8 cellular contexts compared by ENCODE assay signal in genomic region chr3:188956839-188957489, GRCh38.
A peak's percentile ranks its signal among the peaks of the same experiment; 100 is the strongest.
DNase-seq lines count a peak whose midpoint lies in the region; ATAC-seq and TF ChIP-seq lines count a peak whose summit lies in the region.

No MANE protein-coding gene starts in this region.

- no peak overlapping the region for H3K4me3 ChIP-seq in aorta (ENCODE audit: low read length in 2 of 2)

- peak; percentile 45 for ATAC-seq in left colon
- ATAC-seq in aorta (ENCODE audit: low FRiP score): peak; percentile 70
- ATAC-seq in activated CD8-positive, alpha-beta memory T cell treated with anti-CD3 and anti-CD28 coated beads, Interleukin-2, amount 10 ng/mL, durations not matched to agents 7 days and 5 days: no peak
- ATAC-seq in HG03439 (IDR thresholded peaks at IDR 0.05; ENCODE audit: unreplicated experiment): no peak

- peaks cover 5% of the 10 kb centered on the region for H3K4me1 Mint-ChIP-seq in activated CD8-positive, alpha-beta memory T cell treated with anti-CD3 and anti-CD28 coated beads, Interleukin-2, amount 10 ng/mL, durations not matched to agents 7 days and 5 days

- intact Hi-C loops in left colon (cut with DNase I, micrococcal nuclease): loop anchor here (5.0 to 10.0 kb wide), 3 partner anchors 190 to 1222 kb away; no protein-coding TSS in a partner anchor
- intact Hi-C loops in aorta (cut with DNase I): loop anchor here (10.0 kb wide), 3 partner anchors 672 to 902 kb away; partner anchors contain the start of gene LPP (in 1 of the 2)

- H3K4me3 Mint-ChIP-seq in activated CD8-positive, alpha-beta memory T cell treated with anti-CD3 and anti-CD28 coated beads, Interleukin-2, amount 10 ng/mL, durations not matched to agents 7 days and 5 days: no peak overlapping the region

- H3K36me3 ChIP-seq in aorta (ENCODE audit: control insufficient read depth in 1 of 2, insufficient read depth in 2 of 2, low read length in 1 of 2): no peaks in the 10 kb centered on the region

- H3K4me1 ChIP-seq in aorta (ENCODE audit: control insufficient read depth in 1 of 2, insufficient read depth in 2 of 2, low read length in 2 of 2): peaks cover 2 to 5% of the 10 kb centered on the region in 2 donors

- no peaks in the 10 kb centered on the region for H3K36me3 Mint-ChIP-seq in activated CD8-positive, alpha-beta memory T cell treated with anti-CD3 and anti-CD28 coated beads, Interleukin-2, amount 10 ng/mL, durations not matched to agents 7 days and 5 days

- in situ Hi-C loops in T47D (cut with HindIII; ENCODE audit: low pct_unique_long_range_greater_than_20kb, low sequenced_read_pairs): loop anchor here (10.0 kb wide), 1 partner anchor 188 kb away; no protein-coding TSS in a partner anchor

- H3K9me3 Mint-ChIP-seq in activated CD8-positive, alpha-beta memory T cell treated with anti-CD3 and anti-CD28 coated beads, Interleukin-2, amount 10 ng/mL, durations not matched to agents 7 days and 5 days (ENCODE audit: low read depth): no peaks in the 10 kb centered on the region

- no peak overlapping the region for H3K27ac ChIP-seq in aorta (ENCODE audit: low read depth in 1 of 2, low read length in 2 of 2)

- no peaks in the 10 kb centered on the region for H3K9me3 ChIP-seq in aorta (ENCODE audit: control insufficient read depth, low read length)

- TF ChIP-seq CTCF in AG09319 (IDR thresholded peaks at IDR 0.05; ENCODE audit: low read depth, low read length) (peak; percentile 79), GM12874 (IDR thresholded peaks at IDR 0.05; ENCODE audit: insufficient read depth, low read depth, low read length) (peak; percentile 54)

- H3K27me3 ChIP-seq in aorta (ENCODE audit: control insufficient read depth in 1 of 2, insufficient read depth in 2 of 2, low read length in 1 of 2): no peaks in the 10 kb centered on the region

- peaks cover 3% of the 10 kb centered on the region for H3K27me3 Mint-ChIP-seq in activated CD8-positive, alpha-beta memory T cell treated with anti-CD3 and anti-CD28 coated beads, Interleukin-2, amount 10 ng/mL, durations not matched to agents 7 days and 5 days

- CTCF ChIA-PET in activated CD8-positive, alpha-beta memory T cell treated with anti-CD3 and anti-CD28 coated beads, Interleukin-2, amount 10 ng/mL, durations not matched to agents 7 days and 5 days (lab: Charles Lee): interaction anchor here (0.8 to 12.4 kb wide), 11 partner anchors 14 to 1219 kb away, joined by 3 to 391 read pairs (median 6); no protein-coding TSS in a partner anchor

- DNase-seq in AG09319 (ENCODE audit: extremely low read depth, low read depth): peak; percentile 36
- DNase-seq in NCI-H345 treated with DMSO at 0.1 percent for 48 hours (lab: John Stamatoyannopoulos, UW; ENCODE audit: unreplicated experiment): peak; percentile 38
- peak; percentile 31 to 78 for DNase-seq in T47D (ENCODE audit: low read depth in 1 of 2, low spot score in 1 of 2)
- no peak for DNase-seq in left colon
- DNase-seq in aorta: no peak
- no peak for DNase-seq in activated CD8-positive, alpha-beta memory T cell treated with anti-CD3 and anti-CD28 coated beads, Interleukin-2, amount 10 ng/mL, durations not matched to agents 7 days and 5 days

- no peak overlapping the region for H3K27ac Mint-ChIP-seq in activated CD8-positive, alpha-beta memory T cell treated with anti-CD3 and anti-CD28 coated beads, Interleukin-2, amount 10 ng/mL, durations not matched to agents 7 days and 5 days

- WGBS in aorta, 2 donors: 26 to 29% methylated on average over 8 of the region's 8 CpGs

Comparison
In these comparisons a context has a peak if more than half of its experiments do, and no peak if none do; other contexts are left out.
1. DNase-seq: peak in AG09319 (single experiment), NCI-H345 treated with DMSO at 0.1 percent for 48 hours (single experiment) and T47D (2 of 2); none in left colon (0 of 2), aorta (0 of 2) and activated CD8-positive, alpha-beta memory T cell treated with anti-CD3 and anti-CD28 coated beads, Interleukin-2, amount 10 ng/mL, durations not matched to agents 7 days and 5 days (single experiment).
2. ATAC-seq: peak in left colon (single experiment) and aorta (single experiment); none in activated CD8-positive, alpha-beta memory T cell treated with anti-CD3 and anti-CD28 coated beads, Interleukin-2, amount 10 ng/mL, durations not matched to agents 7 days and 5 days (single experiment) and HG03439 (single experiment).